Comparison of ENCODE assay signal across 11 cellular contexts in genomic region chr16:3963203-3963602, GRCh38.
DNase-seq lines count a peak whose midpoint lies in the region; ATAC-seq and TF ChIP-seq lines count a peak whose summit lies in the region.
"Had no signal": no experiment of that assay in that cellular context is flagged by ENCODE, and none has a peak within 500 bp of the region (broad histone marks: within the 10 kb centered on the region; RNA-seq: fewer than 3 reads in every experiment).

No MANE protein-coding gene starts in this region.

- no peaks in the 10 kb centered on the region for H3K79me2 ChIP-seq in fibroblast of lung (ENCODE audit: control insufficient read depth, insufficient read depth, low read length)
- H3K79me2 ChIP-seq: parathyroid adenoma had no signal

- TF ChIP-seq POLR2A in tibial nerve (IDR thresholded peaks at IDR 0.05) = no peak

- H3K9ac ChIP-seq in fibroblast of lung (ENCODE audit: insufficient read depth, low read length) = no peak overlapping the region
- H3K9ac ChIP-seq: KMS-11, parathyroid adenoma, SK-N-SH had no signal

- H3K27me3 ChIP-seq in left ventricle myocardium inferior (ENCODE audit: low read depth) = no peaks in the 10 kb centered on the region
- no peaks in the 10 kb centered on the region for H3K27me3 ChIP-seq in fibroblast of lung (ENCODE audit: control insufficient read depth, insufficient read depth, low read length)
- H3K27me3 ChIP-seq in tibial nerve = no peaks in the 10 kb centered on the region

- H3K4me3 ChIP-seq in left ventricle myocardium inferior = peak overlapping the region; percentile 1
- no peak overlapping the region for H3K4me3 ChIP-seq in fibroblast of lung (replicated peaks in 1 of 4; ENCODE audit: control extremely low read depth in 1 of 4, insufficient read depth in 1 of 4, low read depth in 3 of 4, low read length in 4 of 4)
- no peak overlapping the region for H3K4me3 ChIP-seq in tibial nerve

- TF ChIP-seq CTCF in left ventricle myocardium inferior (IDR thresholded peaks at IDR 0.05; ENCODE audit: borderline replicate concordance) (no peak), fibroblast of lung (conservative IDR thresholded peaks at IDR 0.05 in 1 of 2, IDR thresholded peaks at IDR 0.05 in 1 of 2; ENCODE audit: low read depth in 1 of 2, low read length in 2 of 2) (no peak), tibial nerve (IDR thresholded peaks at IDR 0.05) (no peak)

- peaks cover 16% of the 10 kb centered on the region for H3K9me3 ChIP-seq in left ventricle myocardium inferior (replicated peaks)
- no peaks in the 10 kb centered on the region for H3K9me3 ChIP-seq in fibroblast of lung (ENCODE audit: control insufficient read depth, insufficient read depth, low read depth, low read length)
- no peaks in the 10 kb centered on the region for H3K9me3 ChIP-seq in tibial nerve
- H3K9me3 ChIP-seq: SK-N-SH had no signal

- 42 to 56% methylated on average over 17 of the region's 17 CpGs for WGBS in tibial nerve, 2 donors

- no peaks in the 10 kb centered on the region for H4K20me1 ChIP-seq in fibroblast of lung (ENCODE audit: control insufficient read depth, extremely low read depth, insufficient read depth, low read length)

- no peak overlapping the region for H2AFZ ChIP-seq in fibroblast of lung (ENCODE audit: low read length)
- H2AFZ ChIP-seq: parathyroid adenoma had no signal

- H3K4me1 ChIP-seq in left ventricle myocardium inferior = peaks cover 53% of the 10 kb centered on the region
- H3K4me1 ChIP-seq in fibroblast of lung (ENCODE audit: control insufficient read depth, extremely low read depth, insufficient read depth, low read length) = peaks cover 5% of the 10 kb centered on the region
- H3K4me1 ChIP-seq in tibial nerve = peaks cover 0 to 37% (median 18%) of the 10 kb centered on the region in 4 donors
- H3K4me1 ChIP-seq: parathyroid adenoma had no signal

- H3K36me3 ChIP-seq in left ventricle myocardium inferior = peaks cover 21% of the 10 kb centered on the region
- H3K36me3 ChIP-seq in fibroblast of lung (ENCODE audit: control insufficient read depth, insufficient read depth, low read length) = peaks cover 11% of the 10 kb centered on the region
- peaks cover 0 to 26% (median 0%) of the 10 kb centered on the region in 3 donors for H3K36me3 ChIP-seq in tibial nerve

- intact Hi-C loops in left ventricle myocardium inferior (cut with micrococcal nuclease) = no loop called here
- intact Hi-C loops in Right ventricle myocardium inferior (cut with DNase I) = no loop called here

- TF ChIP-seq EP300 in tibial nerve (IDR thresholded peaks at IDR 0.05) = no peak

- ATAC-seq in Right ventricle myocardium inferior = no peak
- no peak for ATAC-seq in HG03565 (IDR thresholded peaks at IDR 0.05; ENCODE audit: unreplicated experiment)

- no peak overlapping the region for H3K27ac ChIP-seq in left ventricle myocardium inferior (replicated peaks)
- H3K27ac ChIP-seq in fibroblast of lung (ENCODE audit: insufficient read depth, low read length) = peak overlapping the region; percentile 31
- H3K27ac ChIP-seq in tibial nerve = peak overlapping the region in 3 of 4 donors; percentile 25 to 89 (median 33)
- H3K27ac ChIP-seq: KMS-11, parathyroid adenoma had no signal

- DNase-seq in left ventricle myocardium inferior (no peak), Right ventricle myocardium inferior (ENCODE audit: missing footprints) (no peak), fibroblast of lung (ENCODE audit: low read depth in 2 of 2) (no peak), tibial nerve (ENCODE audit: low spot score in 2 of 2) (no peak), GM19240 (ENCODE audit: insufficient read length, low spot score) (no peak), HPDE6-E6E7 (ENCODE audit: extremely low spot score) (no peak)
- peak; percentile 51 for DNase-seq in activated CD4-positive, alpha-beta T cell treated with anti-CD3 and anti-CD28 coated beads, Interleukin-2, amount 50 U/mL, for 1 hour
- DNase-seq: SK-N-SH had no signal

- H3K4me2 ChIP-seq in fibroblast of lung (ENCODE audit: extremely low read depth, insufficient read depth, low read length) = no peak overlapping the region
- H3K4me2 ChIP-seq: KMS-11, SK-N-SH had no signal
